13 cellular contexts compared by ENCODE assay signal in genomic region chr7:17058568-17058967, GRCh38.
A peak's percentile ranks its signal among the peaks of the same experiment; 100 is the strongest.
DNase-seq lines count a peak whose midpoint lies in the region; ATAC-seq and TF ChIP-seq lines count a peak whose summit lies in the region.
"Had no signal": no experiment of that assay in that cellular context is flagged by ENCODE, and none has a peak within 500 bp of the region (broad histone marks: within the 10 kb centered on the region; RNA-seq: fewer than 3 reads in every experiment).

No MANE protein-coding gene starts in this region.

- DNase-seq in AG08395 (ENCODE audit: low spot score): peak; percentile 19
- DNase-seq in NOMO-1 treated with DMSO at 0.1 percent for 48 hours (lab: John Stamatoyannopoulos, UW; ENCODE audit: unreplicated experiment): peak; percentile 92
- DNase-seq in dermis blood vessel endothelial cell: peak; percentile 65
- DNase-seq in NCI-H1417 (lab: John Stamatoyannopoulos, UW): no peak
- no peak for DNase-seq in erythroblast (lab: John Stamatoyannopoulos, UW)
- DNase-seq: amygdala; NCI-H1048; NCI-H510A treated with DMSO at 0.1 percent for 48 hours; small intestine; stimulated activated CD8-positive, alpha-beta memory T cell treated with anti-CD3 and anti-CD28 coated beads, Interleukin-4, amount 100 ng/mL, for 48 hours had no signal

- TF ChIP-seq POLR2A in erythroblast (IDR thresholded peaks at IDR 0.05; ENCODE audit: low read length): no peak

- peak; percentile 54 for ATAC-seq in GM19043 (IDR thresholded peaks at IDR 0.05; ENCODE audit: low read depth, unreplicated experiment)
- ATAC-seq in GM21723 (IDR thresholded peaks at IDR 0.05; ENCODE audit: unreplicated experiment): no peak
- ATAC-seq in GM19463 (IDR thresholded peaks at IDR 0.05; ENCODE audit: unreplicated experiment): no peak

Comparison
In these comparisons a context has a peak if more than half of its experiments do, and no peak if none do; other contexts are left out.
1. DNase-seq: peak in AG08395 (single experiment), NOMO-1 treated with DMSO at 0.1 percent for 48 hours (single experiment) and dermis blood vessel endothelial cell (single experiment); none in NCI-H1417 (0 of 3) and erythroblast (0 of 2).